21 cellular contexts compared by ENCODE assay signal in the genomic region with DNA sequence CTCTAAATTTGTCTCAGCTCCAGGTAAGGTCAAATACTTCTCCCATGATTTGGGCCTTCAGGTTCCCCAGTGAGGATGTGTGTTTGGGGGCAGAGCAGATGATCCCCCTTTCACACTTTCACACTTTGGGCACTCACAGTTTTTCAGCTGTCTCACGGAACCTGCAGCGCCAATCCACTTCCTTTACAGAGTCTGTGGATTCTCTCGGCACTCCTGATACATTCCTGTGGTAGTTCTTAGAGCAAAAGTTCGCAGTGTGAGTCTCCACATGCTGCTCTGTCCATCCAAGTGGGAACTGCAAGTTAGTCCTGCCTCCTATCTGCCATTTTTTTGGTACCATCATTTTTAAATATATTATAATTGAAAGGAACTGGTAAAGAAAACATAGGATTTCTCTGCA. TPM values are rescaled to one million over a fixed set of nuclear protein-coding genes. Genes with fewer than 3 reads are reported as not detected.
DNase-seq lines count a peak whose midpoint lies in the region; ATAC-seq and TF ChIP-seq lines count a peak whose summit lies in the region.
"Had no signal": no experiment of that assay in that cellular context is flagged by ENCODE, and none has a peak within 500 bp of the region (broad histone marks: within the 10 kb centered on the region; RNA-seq: fewer than 3 reads in every experiment).

No MANE protein-coding gene starts in this region.

- H3K27me3 Mint-ChIP-seq in activated naive CD4-positive, alpha-beta T cell treated with anti-CD3 and anti-CD28 coated beads for 36 hours (ENCODE audit: low read depth): no peaks in the 10 kb centered on the region

- no peaks in the 10 kb centered on the region for H3K9me3 ChIP-seq in DND-41 (ENCODE audit: insufficient read depth, low read length, severe bottlenecking)
- no peaks in the 10 kb centered on the region for H3K9me3 ChIP-seq in mucosa of stomach (ENCODE audit: control insufficient read depth, low read length)
- no peaks in the 10 kb centered on the region for H3K9me3 ChIP-seq in MG63

- H3K27ac ChIP-seq in DND-41 (ENCODE audit: low read length) (no peak overlapping the region), KMS-11 (peak overlapping the region; percentile 83)
- H3K27ac ChIP-seq: epithelial cell of prostate, VCaP had no signal

- no peak overlapping the region for H3K4me3 Mint-ChIP-seq in activated naive CD4-positive, alpha-beta T cell treated with anti-CD3 and anti-CD28 coated beads for 36 hours
- H3K4me3 Mint-ChIP-seq: CD4-positive, CD25-positive, alpha-beta regulatory T cell; H9; memory B cell; natural killer cell treated with Interleukin-12 subunit alpha and Interleukin-12 subunit beta and Interleukin-15 and Interleukin-18, amount 100 ng/mL, for 72 hours; stimulated activated naive B cell treated with anti-CD40 and anti-IgM and Interleukin-4, amounts not matched to agents 10 μg/mL and 1 μg/mL and 100 μg/mL, for 72 hours; T-helper 1 cell treated with Interleukin-12 subunit alpha and Interleukin-12 subunit beta and Interleukin-4 antibody, amounts not matched to agents 30 μg/mL and 1 μg/mL, for 36 hours had no signal

- no peaks in the 10 kb centered on the region for H3K4me1 Mint-ChIP-seq in activated naive CD4-positive, alpha-beta T cell treated with anti-CD3 and anti-CD28 coated beads for 36 hours (ENCODE audit: low read depth)
- H3K4me1 Mint-ChIP-seq: CD4-positive, CD25-positive, alpha-beta regulatory T cell; memory B cell; stimulated activated naive B cell treated with anti-CD40 and anti-IgM and Interleukin-4, amounts not matched to agents 10 μg/mL and 1 μg/mL and 100 μg/mL, for 72 hours had no signal

- TF ChIP-seq CTCF in DND-41 (IDR thresholded peaks at IDR 0.05; ENCODE audit: borderline replicate concordance, extremely low read depth, low read length, poor library complexity, severe bottlenecking) (no peak), KMS-11 (conservative IDR thresholded peaks at IDR 0.05; ENCODE audit: low read depth, low read length) (no peak), astrocyte of the spinal cord (IDR thresholded peaks at IDR 0.05; ENCODE audit: low read depth, low read length) (no peak)

- H3K4me3 ChIP-seq in DND-41 (ENCODE audit: low read depth in 1 of 2, low read length in 2 of 2) (no peak overlapping the region), KMS-11 (IDR thresholded peaks at IDR 0.05; ENCODE audit: insufficient read depth, low read depth, low read length) (peak overlapping the region; percentile 76), astrocyte of the spinal cord (ENCODE audit: low read depth, low read length) (no peak overlapping the region), mucosa of stomach (ENCODE audit: low read length) (no peak overlapping the region), MG63 (no peak overlapping the region)

- no peaks in the 10 kb centered on the region for H3K4me1 ChIP-seq in DND-41 (ENCODE audit: insufficient read depth, low read length)
- H3K4me1 ChIP-seq in KMS-11 (ENCODE audit: low read depth, poor library complexity, severe bottlenecking): peaks cover 32% of the 10 kb centered on the region
- no peaks in the 10 kb centered on the region for H3K4me1 ChIP-seq in mucosa of stomach (ENCODE audit: control insufficient read depth, insufficient read depth, low read length)

- H3K27me3 ChIP-seq in DND-41 (ENCODE audit: insufficient read depth, low read length, poor library complexity) (no peaks in the 10 kb centered on the region), KMS-11 (ENCODE audit: insufficient read depth, low read depth) (no peaks in the 10 kb centered on the region), mucosa of stomach (ENCODE audit: control insufficient read depth, insufficient read depth, low read length) (no peaks in the 10 kb centered on the region), MG63 (no peaks in the 10 kb centered on the region)

- H3K4me2 ChIP-seq in DND-41 (ENCODE audit: insufficient read depth, low read length): no peak overlapping the region
- H3K4me2 ChIP-seq in KMS-11: peak overlapping the region; percentile 87

- H4K20me1 ChIP-seq in DND-41 (ENCODE audit: insufficient read depth, low read length): no peaks in the 10 kb centered on the region
- H4K20me1 ChIP-seq in KMS-11 (ENCODE audit: insufficient read depth): no peaks in the 10 kb centered on the region; the same call in 1 of the 2 replicates

- in situ Hi-C loops in astrocyte of the spinal cord (cut with HindIII; ENCODE audit: low sequenced_read_pairs): loop anchor here (25.0 kb wide), 1 partner anchor 174 kb away; no protein-coding TSS in a partner anchor

- H3K9ac ChIP-seq in DND-41 (ENCODE audit: low read depth, low read length) (no peak overlapping the region), KMS-11 (peak overlapping the region; percentile 62; the same call in 1 of the 2 replicates), mucosa of stomach (ENCODE audit: low read length) (peak overlapping the region; percentile 6)

- no peaks in the 10 kb centered on the region for H3K36me3 Mint-ChIP-seq in activated naive CD4-positive, alpha-beta T cell treated with anti-CD3 and anti-CD28 coated beads for 36 hours (ENCODE audit: low read depth)
- H3K36me3 Mint-ChIP-seq: CD4-positive, CD25-positive, alpha-beta regulatory T cell had no signal

- intact Hi-C loops in activated naive CD4-positive, alpha-beta T cell treated with anti-CD3 and anti-CD28 coated beads for 36 hours (cut with micrococcal nuclease): no loop called here

- H3K36me3 ChIP-seq in DND-41 (ENCODE audit: insufficient read depth, low read length) (no peaks in the 10 kb centered on the region), KMS-11 (ENCODE audit: insufficient read depth) (no peaks in the 10 kb centered on the region), mucosa of stomach (ENCODE audit: control insufficient read depth, insufficient read depth, low read length) (no peaks in the 10 kb centered on the region), MG63 (no peaks in the 10 kb centered on the region)

- no peak overlapping the region for H3K27ac Mint-ChIP-seq in activated naive CD4-positive, alpha-beta T cell treated with anti-CD3 and anti-CD28 coated beads for 36 hours
- H3K27ac Mint-ChIP-seq: CD4-positive, CD25-positive, alpha-beta regulatory T cell; H9; memory B cell; natural killer cell treated with Interleukin-12 subunit alpha and Interleukin-12 subunit beta and Interleukin-15 and Interleukin-18, amount 100 ng/mL, for 72 hours; stimulated activated naive B cell treated with anti-CD40 and anti-IgM and Interleukin-4, amounts not matched to agents 10 μg/mL and 1 μg/mL and 100 μg/mL, for 72 hours; T-helper 1 cell treated with Interleukin-12 subunit alpha and Interleukin-12 subunit beta and Interleukin-4 antibody, amounts not matched to agents 30 μg/mL and 1 μg/mL, for 36 hours had no signal

- CTCF ChIA-PET in activated naive CD4-positive, alpha-beta T cell treated with anti-CD3 and anti-CD28 coated beads for 36 hours (lab: Charles Lee): interaction anchor here (0.7 kb wide), 1 partner anchor 51 kb away, joined by 3 read pairs; no protein-coding TSS in a partner anchor

- DNase-seq in DND-41 (no peak), astrocyte of the spinal cord (ENCODE audit: low read depth, low spot score) (peak; percentile 31), NCI-H446 (lab: John Stamatoyannopoulos, UW) (no peak), MG63 (no peak)
- no peak for DNase-seq in activated naive CD4-positive, alpha-beta T cell treated with anti-CD3 and anti-CD28 coated beads for 36 hours
- DNase-seq: activated CD8-positive, alpha-beta memory T cell treated with anti-CD3 and anti-CD28 coated beads, Interleukin-2, amount 50 U/mL, for 48 hours; activated effector memory CD4-positive, alpha-beta T cell treated with Interleukin-2 at 50 U/mL for 16 hours; CD4-positive, CD25-positive, alpha-beta regulatory T cell; H9; kidney glomerular epithelial cell; NCI-H1436 treated with DMSO at 0.1 percent for 48 hours; stimulated activated CD4-positive, alpha-beta T cell treated with anti-CD3 and anti-CD28 coated beads, Interleukin-2, amount 100 ng/mL, for 24 hours; stimulated activated naive B cell treated with anti-CD40 and anti-IgM and Interleukin-4, amounts not matched to agents 10 μg/mL and 1 μg/mL and 100 μg/mL, for 72 hours had no signal

- no peak for ATAC-seq in DND-41 (ENCODE audit: insufficient read depth, low read depth)
- no peak for ATAC-seq in GM21447 (IDR thresholded peaks at IDR 0.05; ENCODE audit: unreplicated experiment)
- ATAC-seq: natural killer cell treated with Interleukin-12 subunit alpha and Interleukin-12 subunit beta and Interleukin-15 and Interleukin-18, amount 100 ng/mL, for 72 hours; stimulated activated naive B cell treated with anti-CD40 and anti-IgM and Interleukin-4, amounts not matched to agents 10 μg/mL and 1 μg/mL and 100 μg/mL, for 72 hours had no signal

- H3K79me2 ChIP-seq in DND-41 (ENCODE audit: insufficient read depth, low read length) (no peaks in the 10 kb centered on the region), KMS-11 (ENCODE audit: insufficient read depth, low read depth) (no peaks in the 10 kb centered on the region)

- H2AFZ ChIP-seq in DND-41 (ENCODE audit: low read depth, low read length) (peak overlapping the region; percentile 47; the same call in 1 of the 2 replicates), KMS-11 (ENCODE audit: low read depth) (peak overlapping the region; percentile 84)

- peaks cover 2% of the 10 kb centered on the region for H3K9me3 Mint-ChIP-seq in activated naive CD4-positive, alpha-beta T cell treated with anti-CD3 and anti-CD28 coated beads for 36 hours
- H3K9me3 Mint-ChIP-seq: natural killer cell treated with Interleukin-12 subunit alpha and Interleukin-12 subunit beta and Interleukin-15 and Interleukin-18, amount 100 ng/mL, for 72 hours; T-helper 1 cell treated with Interleukin-12 subunit alpha and Interleukin-12 subunit beta and Interleukin-4 antibody, amounts not matched to agents 30 μg/mL and 1 μg/mL, for 36 hours had no signal

RNA-seq across cellular contexts. Expression of a gene that starts 20.2 kb away (rescaled TPM):
- 43.7 and 45.1 TPM in 2 replicates for total RNA-seq in MG63 (2014; rRNA removed; shearing (Covaris generic); ENCODE audit: low replicate concordance)
- total RNA-seq in activated naive CD4-positive, alpha-beta T cell treated with anti-CD3 and anti-CD28 coated beads for 36 hours: 10 to 100 TPM; 22.0 to 22.3 TPM
